ENCODE assay signal across 8 cellular contexts in genomic region chr13:46552888-46553520, GRCh38. TPM values are rescaled to one million over a fixed set of nuclear protein-coding genes. Genes with fewer than 3 reads are reported as not detected.
DNase-seq lines count a peak whose midpoint lies in the region; TF ChIP-seq lines count a peak whose summit lies in the region.

TSS of gene LRCH1 (plus strand) at chr13:46553170. CDS start at chr13:46553397, 227 bp downstream.

- DNase-seq in H9 (peak; percentile 88), NAMALWA (ENCODE audit: low spot score) (peak; percentile 88), SK-N-MC (ENCODE audit: low read depth, low spot score) (no peak), foreskin melanocyte (peak; percentile 68)
- peak; percentile 86 for DNase-seq in activated naive CD4-positive, alpha-beta T cell treated with Interleukin-2 at 50 U/mL for 16 hours

- no peak within 1 kb of the TSS for H3K56ac ChIP-seq in H9 (ENCODE audit: insufficient read length, low read depth, low read length)

- H3K36me3 ChIP-seq in DOHH2 (ENCODE audit: control insufficient read depth, low read length): peaks cover 11% of the 10 kb centered on the region
- no peaks in the 10 kb centered on the region for H3K36me3 ChIP-seq in SK-N-MC (ENCODE audit: insufficient read depth, low read length)
- H3K36me3 ChIP-seq in neutrophil: no peaks in the 10 kb centered on the region

- H3K23me2 ChIP-seq in H9 (ENCODE audit: insufficient read length, low read depth, low read length, poor library complexity, severe bottlenecking): peaks cover 17% of the 10 kb centered on the region

- no peak within 1 kb of the TSS for H4K91ac ChIP-seq in H9 (ENCODE audit: insufficient read length, low read depth, low read length)

- no CpG with 5 or more reads among the region's 66 CpGs for WGBS in H9 (ENCODE audit: extremely low coverage, insufficient read length, low lambda C conversion rate)

- peaks cover 13% of the 10 kb centered on the region; the same call in 1 of the 2 replicates for H4K20me1 ChIP-seq in DOHH2 (ENCODE audit: control insufficient read depth, insufficient read depth, low read depth, low read length)
- no peaks in the 10 kb centered on the region for H4K20me1 ChIP-seq in H9 (ENCODE audit: control insufficient read depth, insufficient read depth, insufficient read length)

- H2BK20ac ChIP-seq in H9 (ENCODE audit: low read depth, low read length, poor library complexity, severe bottlenecking): no peak within 1 kb of the TSS

- H3K9ac ChIP-seq in H9 (ENCODE audit: extremely low read depth, insufficient read length, low read length) (peak within 1 kb of the TSS; percentile 56), SK-N-MC (ENCODE audit: insufficient read length) (peak within 1 kb of the TSS; percentile 94)

- H3K79me2 ChIP-seq in DOHH2 (ENCODE audit: control insufficient read depth, low read length): peaks cover 55% of the 10 kb centered on the region
- H3K79me2 ChIP-seq in H9 (ENCODE audit: insufficient read depth, low read length): peaks cover 11% of the 10 kb centered on the region; the same call in 1 of the 2 replicates

- H3K9me3 ChIP-seq in DOHH2 (ENCODE audit: control insufficient read depth, insufficient read depth, low read length) (no peaks in the 10 kb centered on the region), H9 (ENCODE audit: control insufficient read depth, low read depth, low read length) (no peaks in the 10 kb centered on the region), SK-N-MC (ENCODE audit: low read depth, low read length) (no peaks in the 10 kb centered on the region), neutrophil (no peaks in the 10 kb centered on the region)

- H3T11ph ChIP-seq in H9 (ENCODE audit: low read length): no peak within 1 kb of the TSS

- no peak within 1 kb of the TSS for H3K23ac ChIP-seq in H9 (ENCODE audit: insufficient read length, low read depth, low read length)

- peaks cover 3% of the 10 kb centered on the region; the same call in 1 of the 2 replicates for H3K27me3 ChIP-seq in DOHH2 (ENCODE audit: control insufficient read depth, low read length)
- peaks cover 4% of the 10 kb centered on the region; the same call in 1 of the 2 replicates for H3K27me3 ChIP-seq in H9 (ENCODE audit: insufficient read depth, low read length)
- peaks cover 11% of the 10 kb centered on the region for H3K27me3 ChIP-seq in neutrophil

- H3K4ac ChIP-seq in H9 (ENCODE audit: low read depth, low read length): no peak within 1 kb of the TSS

- no peaks in the 10 kb centered on the region for H3K9me3 Mint-ChIP-seq in H9

- no peak within 1 kb of the TSS for H2AK5ac ChIP-seq in H9 (ENCODE audit: insufficient read length, low read length)

- H3K4me1 ChIP-seq in DOHH2 (ENCODE audit: control insufficient read depth, low read length) (peaks cover 41% of the 10 kb centered on the region), H9 (ENCODE audit: insufficient read depth, low read length) (0 out of 2 replicates have a peak, but pooled peaks cover 1% of the 10 kb centered on the region), neutrophil (ENCODE audit: control insufficient read depth in 1 of 2, insufficient read depth in 1 of 2, low read depth in 1 of 2, low read length in 1 of 2) (peaks cover 19 to 27% of the 10 kb centered on the region in 2 experiments)

- peaks cover 1% of the 10 kb centered on the region for H3K79me1 ChIP-seq in H9 (ENCODE audit: insufficient read depth, low read depth, low read length, poor library complexity, severe bottlenecking)

- H3K4me3 ChIP-seq in DOHH2 (ENCODE audit: low read length) (peak within 1 kb of the TSS; percentile 92), SK-N-MC (peak within 1 kb of the TSS; percentile 79), neutrophil (ENCODE audit: low read depth in 1 of 2, low read length in 1 of 2) (peak within 1 kb of the TSS; percentile 81 to 97)

- H4K5ac ChIP-seq in H9 (ENCODE audit: insufficient read length, low read depth, low read length): no peak within 1 kb of the TSS

- no peak within 1 kb of the TSS for H2BK120ac ChIP-seq in H9 (ENCODE audit: low read depth, low read length, poor library complexity, severe bottlenecking)

- peak within 1 kb of the TSS; percentile 100 for H3K4me2 ChIP-seq in DOHH2 (ENCODE audit: low read length)
- peak within 1 kb of the TSS; percentile 82 for H3K4me2 ChIP-seq in H9 (ENCODE audit: insufficient read depth, insufficient read length, low read length)

- peak within 1 kb of the TSS; percentile 39 for H3K18ac ChIP-seq in H9 (ENCODE audit: insufficient read length, low read depth, low read length)

- H3K9me2 ChIP-seq in DOHH2 (replicated peaks; ENCODE audit: control insufficient read depth, low read length): no peaks in the 10 kb centered on the region

- H2BK15ac ChIP-seq in H9 (ENCODE audit: low read depth, low read length): no peak within 1 kb of the TSS; the same call in 1 of the 2 replicates

- peaks cover 15% of the 10 kb centered on the region for H3K27me3 Mint-ChIP-seq in H9 (ENCODE audit: low read depth)

- H3K4me1 Mint-ChIP-seq in H9: peaks cover 17 to 22% of the 10 kb centered on the region in 2 experiments

- TF ChIP-seq CTCF in DOHH2 (IDR thresholded peaks at IDR 0.05; ENCODE audit: low read depth, low read length, poor library complexity, severe bottlenecking): no peak
- TF ChIP-seq CTCF in H9 (conservative IDR thresholded peaks at IDR 0.05): no peak
- peak; percentile 24 for TF ChIP-seq CTCF in neutrophil (IDR thresholded peaks at IDR 0.05)
- TF ChIP-seq CTCF in subcutaneous adipose tissue (IDR thresholded peaks at IDR 0.05; ENCODE audit: low read depth): no peak

- peak within 1 kb of the TSS; percentile 65 for H3K27ac ChIP-seq in DOHH2 (ENCODE audit: low read depth, low read length)
- H3K27ac ChIP-seq in H9 (ENCODE audit: insufficient read length, low read depth, low read length): no peak within 1 kb of the TSS
- peak within 1 kb of the TSS; percentile 65 for H3K27ac ChIP-seq in SK-N-MC
- H3K27ac ChIP-seq in neutrophil: peak within 1 kb of the TSS; percentile 61

- H3K36me3 Mint-ChIP-seq in H9 (ENCODE audit: insufficient read depth in 1 of 3, low read depth in 3 of 3): no peaks in the 10 kb centered on the region

- H4K8ac ChIP-seq in H9 (replicated peaks; ENCODE audit: insufficient read length, low read depth, low read length): no peak within 1 kb of the TSS

- H3F3A ChIP-seq in DOHH2 (ENCODE audit: control insufficient read depth, insufficient read depth): peaks cover 13% of the 10 kb centered on the region

- peak within 1 kb of the TSS; percentile 85 to 92 for H3K4me3 Mint-ChIP-seq in H9

- peak within 1 kb of the TSS; percentile 24 for H2AFZ ChIP-seq in H9 (ENCODE audit: low read length)

- no peak within 1 kb of the TSS for H2BK12ac ChIP-seq in H9 (ENCODE audit: insufficient read length, low read depth, low read length)

- H3K14ac ChIP-seq in H9 (ENCODE audit: insufficient read depth, low read length): peak within 1 kb of the TSS; percentile 58

- H2BK5ac ChIP-seq in H9 (ENCODE audit: insufficient read length, low read length): no peak within 1 kb of the TSS

- H3K27ac Mint-ChIP-seq in H9: peak within 1 kb of the TSS in 1 of 3 experiments; percentile 84; a peak in 1 of 7 replicates

RNA-seq across cellular contexts. Expression of gene LRCH1, which starts in this region (rescaled TPM):
- 8.0 and 8.5 TPM in 2 replicates for total RNA-seq in H9 (2021)
- total RNA-seq in subcutaneous adipose tissue: 10 to 100 TPM; 18.9 to 27.5 (median 25.7) TPM
